ENCODE assay signal across 18 cellular contexts in the genomic region with DNA sequence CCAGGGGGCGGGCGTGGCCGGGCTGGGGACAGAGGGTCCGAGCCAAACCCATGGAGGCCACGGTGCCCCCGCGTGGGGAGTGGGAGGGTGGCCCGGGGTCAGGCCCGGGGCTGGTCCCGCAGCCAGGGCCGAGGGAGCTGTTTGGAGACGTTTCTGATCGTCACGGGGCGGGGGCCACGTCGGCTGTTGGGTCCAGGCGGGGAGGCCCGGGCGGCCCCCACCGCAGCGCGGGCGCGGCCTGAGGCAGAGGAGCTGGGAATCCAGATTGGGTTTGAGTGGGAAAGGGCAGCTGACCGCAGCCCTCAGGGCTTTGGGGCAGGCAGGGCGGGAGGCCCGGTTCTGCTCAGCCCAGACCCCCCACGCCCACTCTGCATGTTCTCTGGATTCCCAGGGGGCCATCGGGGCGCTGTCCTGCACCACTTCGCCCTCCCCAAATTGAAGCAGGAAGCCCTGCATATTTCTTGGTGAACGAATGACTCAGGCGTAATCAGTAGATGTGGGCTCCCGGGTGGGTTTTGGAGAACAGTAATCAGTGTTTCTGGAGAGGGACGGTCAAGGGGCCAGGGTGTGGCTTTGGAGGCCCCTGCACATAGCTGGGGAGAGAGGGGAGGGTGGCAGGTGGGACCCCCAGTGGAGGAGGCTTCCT. TPM values are rescaled to one million over a fixed set of nuclear protein-coding genes. Genes with fewer than 3 reads are reported as not detected.
DNase-seq lines count a peak whose midpoint lies in the region; ATAC-seq and TF ChIP-seq lines count a peak whose summit lies in the region.
"Had no signal": no experiment of that assay in that cellular context is flagged by ENCODE, and none has a peak within 500 bp of the region (broad histone marks: within the 10 kb centered on the region; RNA-seq: fewer than 3 reads in every experiment).

No MANE protein-coding gene starts in this region.

- TF ChIP-seq CTCF in left ventricle myocardium inferior (IDR thresholded peaks at IDR 0.05; ENCODE audit: borderline replicate concordance) (no peak), left lung (IDR thresholded peaks at IDR 0.05) (no peak), upper lobe of left lung (IDR thresholded peaks at IDR 0.05) (no peak), H9 (conservative IDR thresholded peaks at IDR 0.05) (no peak)

- peak; percentile 53 for ATAC-seq in Right ventricle myocardium inferior
- ATAC-seq in T-helper 17 cell, result peak; percentile 35
- peak; percentile 38 for ATAC-seq in left lung
- peak; percentile 17 to 76 for ATAC-seq in upper lobe of left lung (ENCODE audit: low FRiP score in 2 of 2)

- H2BK5ac ChIP-seq in H9 (ENCODE audit: insufficient read length, low read length), result no peak overlapping the region

- no peaks in the 10 kb centered on the region for H3K9me3 Mint-ChIP-seq in H9

- H3K36me3 Mint-ChIP-seq in T-helper 17 cell (ENCODE audit: low read depth), result no peaks in the 10 kb centered on the region
- no peaks in the 10 kb centered on the region for H3K36me3 Mint-ChIP-seq in H9 (ENCODE audit: insufficient read depth in 1 of 3, low read depth in 3 of 3)

- H3K36me3 ChIP-seq in left ventricle myocardium inferior, result no peaks in the 10 kb centered on the region
- H3K36me3 ChIP-seq in left lung, result no peaks in the 10 kb centered on the region
- H3K36me3 ChIP-seq in upper lobe of left lung, result no peaks in the 10 kb centered on the region
- H3K36me3 ChIP-seq: HAP-1, neutrophil had no signal

- H3K9ac ChIP-seq in H9 (ENCODE audit: extremely low read depth, insufficient read length, low read length), result no peak overlapping the region
- H3K9ac ChIP-seq: KMS-11 had no signal

- no peak overlapping the region for H4K91ac ChIP-seq in H9 (ENCODE audit: insufficient read length, low read depth, low read length)

- H3K4me2 ChIP-seq in H9 (ENCODE audit: insufficient read depth, insufficient read length, low read length), result no peak overlapping the region
- H3K4me2 ChIP-seq: KMS-11 had no signal

- no peak overlapping the region for H3K56ac ChIP-seq in H9 (ENCODE audit: insufficient read length, low read depth, low read length)

- no peaks in the 10 kb centered on the region for H3K27me3 ChIP-seq in left ventricle myocardium inferior (ENCODE audit: low read depth)
- no peaks in the 10 kb centered on the region for H3K27me3 ChIP-seq in left lung
- H3K27me3 ChIP-seq in upper lobe of left lung, result no peaks in the 10 kb centered on the region
- no peaks in the 10 kb centered on the region for H3K27me3 ChIP-seq in H9 (ENCODE audit: insufficient read depth, low read length)
- H3K27me3 ChIP-seq: neutrophil had no signal

- no peak overlapping the region for H3K4me3 Mint-ChIP-seq in T-helper 17 cell
- no peak overlapping the region for H3K4me3 Mint-ChIP-seq in H9

- H2AFZ ChIP-seq in H9 (ENCODE audit: low read length), result no peak overlapping the region

- H4K5ac ChIP-seq in H9 (ENCODE audit: insufficient read length, low read depth, low read length), result no peak overlapping the region

- H3K27ac Mint-ChIP-seq in T-helper 17 cell (no peak overlapping the region), H9 (no peak overlapping the region)

- no peak overlapping the region for H3K23ac ChIP-seq in H9 (ENCODE audit: insufficient read length, low read depth, low read length)

- H3K18ac ChIP-seq in H9 (ENCODE audit: insufficient read length, low read depth, low read length), result no peak overlapping the region

- TF ChIP-seq EP300 in upper lobe of left lung (IDR thresholded peaks at IDR 0.05), result no peak

- no peak overlapping the region for H3T11ph ChIP-seq in H9 (ENCODE audit: low read length)

- WGBS in upper lobe of left lung, 2 donors, result no CpG with 5 or more reads among the region's 36 CpGs
- no CpG with 5 or more reads among the region's 36 CpGs for WGBS in H9 (ENCODE audit: extremely low coverage, insufficient read length, low lambda C conversion rate)

- intact Hi-C loops in Right ventricle myocardium inferior (cut with DNase I), result no loop called here
- intact Hi-C loops in left ventricle myocardium inferior (cut with micrococcal nuclease), result loop anchor here (10.0 kb wide), 1 partner anchor 53 kb away; the partner anchor contains the start of gene PRR33
- intact Hi-C loops in left lung (cut with DNase I), result no loop called here

- no peaks in the 10 kb centered on the region for H3K27me3 Mint-ChIP-seq in T-helper 17 cell
- H3K27me3 Mint-ChIP-seq in H9 (ENCODE audit: low read depth), result peaks cover 3% of the 10 kb centered on the region; the same call in 1 of the 2 replicates

- H2AK5ac ChIP-seq in H9 (ENCODE audit: insufficient read length, low read length), result no peak overlapping the region

- no peak overlapping the region for H3K27ac ChIP-seq in left ventricle myocardium inferior (replicated peaks)
- H3K27ac ChIP-seq in left lung, result no peak overlapping the region
- H3K27ac ChIP-seq in upper lobe of left lung, result no peak overlapping the region
- H3K27ac ChIP-seq in H9 (ENCODE audit: insufficient read length, low read depth, low read length), result no peak overlapping the region
- H3K27ac ChIP-seq: KMS-11, neutrophil had no signal

- no peak overlapping the region for H3K4ac ChIP-seq in H9 (ENCODE audit: low read depth, low read length)

- no peak overlapping the region for H2BK15ac ChIP-seq in H9 (ENCODE audit: low read depth, low read length)

- H4K8ac ChIP-seq in H9 (replicated peaks; ENCODE audit: insufficient read length, low read depth, low read length), result no peak overlapping the region

- H2BK120ac ChIP-seq in H9 (ENCODE audit: low read depth, low read length, poor library complexity, severe bottlenecking), result no peak overlapping the region

- no peak overlapping the region for H3K14ac ChIP-seq in H9 (ENCODE audit: insufficient read depth, low read length)

- no peaks in the 10 kb centered on the region for H3K23me2 ChIP-seq in H9 (ENCODE audit: insufficient read length, low read depth, low read length, poor library complexity, severe bottlenecking)

- H2BK20ac ChIP-seq in H9 (ENCODE audit: low read depth, low read length, poor library complexity, severe bottlenecking), result no peak overlapping the region

- no peak for TF ChIP-seq POLR2A in upper lobe of left lung (IDR thresholded peaks at IDR 0.05)

- H4K20me1 ChIP-seq in H9 (ENCODE audit: control insufficient read depth, insufficient read depth, insufficient read length), result no peaks in the 10 kb centered on the region

- H3K9me3 ChIP-seq in left ventricle myocardium inferior (replicated peaks), result no peaks in the 10 kb centered on the region
- no peaks in the 10 kb centered on the region for H3K9me3 ChIP-seq in T-helper 17 cell (ENCODE audit: control insufficient read depth, low read length, poor library complexity, severe bottlenecking)
- H3K9me3 ChIP-seq in left lung, result no peaks in the 10 kb centered on the region
- H3K9me3 ChIP-seq in upper lobe of left lung, result no peaks in the 10 kb centered on the region
- no peaks in the 10 kb centered on the region for H3K9me3 ChIP-seq in H9 (ENCODE audit: control insufficient read depth, low read depth, low read length)
- H3K9me3 ChIP-seq: HAP-1, neutrophil had no signal

- H3K79me1 ChIP-seq in H9 (ENCODE audit: insufficient read depth, low read depth, low read length, poor library complexity, severe bottlenecking), result no peaks in the 10 kb centered on the region

- peaks cover 3% of the 10 kb centered on the region for H3K4me1 Mint-ChIP-seq in T-helper 17 cell
- H3K4me1 Mint-ChIP-seq in H9, result peaks cover 0 to 4% of the 10 kb centered on the region in 2 experiments; a peak in 2 of 4 replicates

- no peak overlapping the region for H2BK12ac ChIP-seq in H9 (ENCODE audit: insufficient read length, low read depth, low read length)

- peaks cover 11% of the 10 kb centered on the region for H3K4me1 ChIP-seq in left ventricle myocardium inferior
- no peaks in the 10 kb centered on the region for H3K4me1 ChIP-seq in left lung
- peaks cover 0 to 9% (median 2%) of the 10 kb centered on the region in 4 donors for H3K4me1 ChIP-seq in upper lobe of left lung
- H3K4me1 ChIP-seq in H9 (ENCODE audit: insufficient read depth, low read length), result no peaks in the 10 kb centered on the region

- no peak for DNase-seq in Right ventricle myocardium inferior (ENCODE audit: missing footprints)
- DNase-seq in left ventricle myocardium inferior, result no peak
- DNase-seq in T-helper 17 cell, result no peak
- no peak for DNase-seq in left lung
- no peak for DNase-seq in upper lobe of left lung
- DNase-seq in H9, result no peak
- no peak for DNase-seq in stimulated activated CD4-positive, alpha-beta T cell treated with anti-CD3 and anti-CD28 coated beads, Interleukin-1b, Interleukin-23, amount 100 ng/mL, for 48 hours
- DNase-seq in activated CD4-positive, alpha-beta T cell treated with anti-CD3 and anti-CD28 coated beads for 48 hours, result no peak
- DNase-seq: activated CD4-positive, CD25-positive, alpha-beta regulatory T cell treated with anti-CD3 and anti-CD28 coated beads, Interleukin-2, amount 50 U/mL, for 72 hours; central memory CD4-positive, alpha-beta T cell; EL; mesendoderm; NCI-H1105 had no signal

- no peak overlapping the region for H3K4me3 ChIP-seq in left ventricle myocardium inferior
- H3K4me3 ChIP-seq in left lung, result no peak overlapping the region
- H3K4me3 ChIP-seq in upper lobe of left lung, result no peak overlapping the region
- H3K4me3 ChIP-seq: HAP-1 had no signal

- H3K79me2 ChIP-seq in H9 (ENCODE audit: insufficient read depth, low read length), result no peaks in the 10 kb centered on the region

RNA-seq across cellular contexts. Expression of gene MRPL23, which starts 0.6 kb away (rescaled TPM):
- 107 TPM for total RNA-seq in Right ventricle myocardium inferior
- 93.6 TPM for total RNA-seq in left ventricle myocardium inferior
- 10 to 100 TPM; 35.1 to 40.7 TPM for total RNA-seq in T-helper 17 cell
- 10 to 100 TPM; 62.2 to 71.6 TPM for total RNA-seq in left lung
- total RNA-seq in upper lobe of left lung, result 100 to 1,000 TPM in 4 of 6 donors, 10 to 100 TPM in 2; 62.1 to 287 (median 150) TPM
- total RNA-seq in H9 (2021), result 65.3 and 67.3 TPM in 2 replicates

RNA-seq across cellular contexts. Expression of gene TNNT3, which starts 28.2 kb away (rescaled TPM):
- total RNA-seq in Right ventricle myocardium inferior (36.3 TPM), left ventricle myocardium inferior (30.7 TPM), T-helper 17 cell (1 to 10 TPM; 7.4 to 8.9 TPM), left lung (1 to 10 TPM; 2.0 to 3.0 TPM), upper lobe of left lung (10 to 100 TPM in 1 of 6 donors, 1 to 10 TPM in 4, not detected in 1; 1.1 to 13.1 (median 2.4) TPM), H9 (2021) (not detected in 2 replicates)
- total RNA-seq: fibroblast of villous mesenchyme had no signal

RNA-seq across cellular contexts. Expression of gene H19, which starts 49.9 kb away (rescaled TPM):
- total RNA-seq in Right ventricle myocardium inferior (611 TPM), left ventricle myocardium inferior (634 TPM), T-helper 17 cell (not detected), left lung (100 to 1,000 TPM; 119 to 193 TPM), upper lobe of left lung (100 to 1,000 TPM in 1 of 6 donors, 10 to 100 TPM in 5; 17.2 to 127 (median 64.0) TPM), H9 (2021) (10.7 TPM in 2 replicates)

RNA-seq across cellular contexts. Expression of gene PRR33, which starts 56.0 kb away (rescaled TPM):
- total RNA-seq in Right ventricle myocardium inferior (5.0 TPM), left ventricle myocardium inferior (2.4 TPM), T-helper 17 cell (not detected), left lung (not detected), upper lobe of left lung (not detected), H9 (2021) (not detected in 2 replicates)
- total RNA-seq: fibroblast of villous mesenchyme, urinary bladder had no signal
